In the genomic region with DNA sequence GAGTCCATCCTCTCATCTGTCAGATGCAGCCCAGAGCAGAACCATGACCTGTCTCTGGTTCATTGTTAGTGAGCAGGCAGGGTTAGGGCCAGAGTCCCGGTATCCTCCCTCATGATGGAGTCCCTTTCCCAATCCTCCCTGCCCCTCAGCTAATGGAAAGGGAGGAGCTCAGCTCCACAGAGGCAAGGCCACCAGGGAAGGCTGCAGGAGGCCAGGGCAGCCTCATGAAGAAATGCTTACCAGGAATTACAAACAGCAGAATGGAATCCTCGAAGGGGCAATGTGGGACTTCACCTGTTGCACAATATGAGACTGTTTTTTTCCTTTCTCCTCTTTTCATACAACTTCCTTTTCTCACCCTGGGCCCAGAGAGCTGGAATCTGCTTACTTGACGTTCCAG, we compare ENCODE assay signal across 4 cellular contexts. TPM values are rescaled to one million over a fixed set of nuclear protein-coding genes. Genes with fewer than 3 reads are reported as not detected.
"Had no signal": no experiment of that assay in that cellular context is flagged by ENCODE, and none has a peak within 500 bp of the region (broad histone marks: within the 10 kb centered on the region; RNA-seq: fewer than 3 reads in every experiment).

No MANE protein-coding gene starts in this region.

RNA-seq across cellular contexts. Expression of a gene that starts 4.5 kb away (rescaled TPM):
- total RNA-seq: PC-9, Right ventricle myocardium inferior, SK-MEL-5 had no signal

RNA-seq across cellular contexts. Expression of a gene that starts 18.8 kb away (rescaled TPM):
- total RNA-seq: PC-9, Right ventricle myocardium inferior, SK-MEL-5 had no signal

RNA-seq across cellular contexts. Expression of a gene that starts 49.0 kb away (rescaled TPM):
- total RNA-seq: activated naive CD8-positive, alpha-beta T cell treated with anti-CD3 and anti-CD28 coated beads for 36 hours; Right ventricle myocardium inferior; SK-MEL-5 had no signal
